23 cellular contexts compared by ENCODE assay signal in the genomic region with DNA sequence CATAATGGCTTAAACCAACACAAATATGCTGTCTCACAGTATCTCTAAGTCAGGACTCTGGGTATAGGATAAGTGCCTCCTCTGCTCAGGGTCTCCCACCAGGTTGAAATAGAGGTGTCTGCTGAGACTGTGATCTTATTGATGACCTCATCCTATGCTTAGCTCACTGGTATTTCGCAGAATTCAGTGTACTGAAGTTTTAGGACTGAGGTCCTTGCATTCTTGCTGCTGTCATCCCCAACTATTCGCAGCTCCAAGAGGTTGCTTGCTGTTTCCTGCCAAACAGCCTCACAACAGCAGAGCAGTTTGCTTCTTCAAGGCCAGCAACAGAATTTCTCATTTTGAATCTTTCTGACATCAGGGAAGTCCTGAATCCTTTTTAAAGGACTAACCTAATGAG. TPM values are rescaled to one million over a fixed set of nuclear protein-coding genes. Genes with fewer than 3 reads are reported as not detected.
A peak's percentile ranks its signal among the peaks of the same experiment; 100 is the strongest.
DNase-seq lines count a peak whose midpoint lies in the region; ATAC-seq and TF ChIP-seq lines count a peak whose summit lies in the region.
"Had no signal": no experiment of that assay in that cellular context is flagged by ENCODE, and none has a peak within 500 bp of the region (broad histone marks: within the 10 kb centered on the region; RNA-seq: fewer than 3 reads in every experiment).

No MANE protein-coding gene starts in this region.

- DNase-seq in EL (peak; percentile 19), WTC11 (ENCODE audit: low spot score) (no peak), fibroblast of peridontal ligament (ENCODE audit: extremely low read depth) (peak; percentile 16), cortex of kidney (lab: John Stamatoyannopoulos, UW) (no peak), DMS53 treated with DMSO at 0.1 percent for 48 hours (lab: John Stamatoyannopoulos, UW; ENCODE audit: unreplicated experiment) (no peak), NCI-H2171 treated with DMSO at 0.1 percent for 48 hours (lab: John Stamatoyannopoulos, UW) (no peak)
- DNase-seq: activated CD4-positive, alpha-beta T cell treated with anti-CD3 and anti-CD28 coated beads for 4 hours; activated naive CD4-positive, alpha-beta T cell treated with Interleukin-2 at 50 U/mL for 16 hours; activated T-cell treated with anti-CD3 and anti-CD28 coated beads, Interleukin-2, amount 50 U/mL, for 48 hours; C1 segment of cervical spinal cord; Caco-2; glutamatergic neuron; natural killer cell; NCI-H1092 treated with DMSO at 0.1 percent for 48 hours; NCI-H2029 treated with DMSO at 0.1 percent for 48 hours; NCI-H226; ovary; SK-N-SH had no signal

- CTCF ChIA-PET in WTC11 (lab: Charles Lee) = no interaction called here

- H3K4me3 Mint-ChIP-seq in WTC11 (no peak overlapping the region), nephron (no peak overlapping the region)
- H3K4me3 Mint-ChIP-seq: IgD-negative memory B cell; natural killer cell; stimulated activated naive CD8-positive, alpha-beta T cell treated with anti-CD3 and anti-CD28 coated beads, Interleukin-15, Interleukin-2, amounts not matched to agents 100 ng/mL and 50 ng/mL, for 24 hours had no signal

- H3K4me1 Mint-ChIP-seq in WTC11 (no peaks in the 10 kb centered on the region), nephron (no peaks in the 10 kb centered on the region)

- no peak for TF ChIP-seq CTCF in WTC11 (IDR thresholded peaks at IDR 0.05)
- no peak for TF ChIP-seq CTCF in nephron (IDR thresholded peaks at IDR 0.05; ENCODE audit: unreplicated experiment in 3 of 3)

- peak; percentile 18; the same call in 1 of the 2 replicates for ATAC-seq in WTC11
- ATAC-seq in HG03432 (IDR thresholded peaks at IDR 0.05; ENCODE audit: unreplicated experiment) = no peak
- ATAC-seq: HCT116, natural killer cell had no signal

- H3K9me3 Mint-ChIP-seq in WTC11 (peaks cover 7% of the 10 kb centered on the region), nephron (no peaks in the 10 kb centered on the region)

- POLR2A ChIA-PET in WTC11 (lab: Charles Lee) = no interaction called here

- no peaks in the 10 kb centered on the region for H3K27me3 Mint-ChIP-seq in WTC11 (ENCODE audit: low read depth)
- no peaks in the 10 kb centered on the region for H3K27me3 Mint-ChIP-seq in nephron (ENCODE audit: low read depth)
- H3K27me3 Mint-ChIP-seq: IgD-negative memory B cell; stimulated activated naive CD8-positive, alpha-beta T cell treated with anti-CD3 and anti-CD28 coated beads, Interleukin-15, Interleukin-2, amounts not matched to agents 100 ng/mL and 50 ng/mL, for 24 hours had no signal

- H3K27ac Mint-ChIP-seq in WTC11 (no peak overlapping the region), nephron (peak overlapping the region; percentile 24 to 93 (median 61))
- H3K27ac Mint-ChIP-seq: IgD-negative memory B cell; natural killer cell; stimulated activated naive CD8-positive, alpha-beta T cell treated with anti-CD3 and anti-CD28 coated beads, Interleukin-15, Interleukin-2, amounts not matched to agents 100 ng/mL and 50 ng/mL, for 24 hours had no signal

- H3K36me3 Mint-ChIP-seq in WTC11 = no peaks in the 10 kb centered on the region
- peaks cover 46% of the 10 kb centered on the region for H3K36me3 Mint-ChIP-seq in nephron (ENCODE audit: low read depth)

TF ChIP-seq in WTC11, 78 proteins besides CTCF, POLR2A, EP300 and RAD21 (continues in another document):
- TF ChIP-seq ZBTB21 (CRISPR knock-in tag; IDR thresholded peaks at IDR 0.05; ENCODE audit: borderline replicate concordance) (no peak), ATF6 (CRISPR knock-in tag; IDR thresholded peaks at IDR 0.05) (no peak), NR1H2 (CRISPR knock-in tag; IDR thresholded peaks at IDR 0.05) (no peak), EMX1 (CRISPR knock-in tag; IDR thresholded peaks at IDR 0.05) (no peak), GABPB1 (CRISPR knock-in tag; IDR thresholded peaks at IDR 0.05) (no peak), TEAD4 (CRISPR knock-in tag; IDR thresholded peaks at IDR 0.05) (no peak), MYBL2 (CRISPR knock-in tag; IDR thresholded peaks at IDR 0.05) (no peak), GTF2I (CRISPR knock-in tag; conservative IDR thresholded peaks at IDR 0.05) (no peak), ZNF138 (CRISPR knock-in tag; conservative IDR thresholded peaks at IDR 0.05) (no peak), ZNF512 (CRISPR knock-in tag; IDR thresholded peaks at IDR 0.05; ENCODE audit: borderline replicate concordance) (no peak), ZNF425 (CRISPR knock-in tag; conservative IDR thresholded peaks at IDR 0.05) (no peak), PRRX2 (CRISPR knock-in tag; IDR thresholded peaks at IDR 0.05) (no peak), ATF3 (CRISPR knock-in tag; conservative IDR thresholded peaks at IDR 0.05) (no peak)
- TF ChIP-seq, protein P1, sequence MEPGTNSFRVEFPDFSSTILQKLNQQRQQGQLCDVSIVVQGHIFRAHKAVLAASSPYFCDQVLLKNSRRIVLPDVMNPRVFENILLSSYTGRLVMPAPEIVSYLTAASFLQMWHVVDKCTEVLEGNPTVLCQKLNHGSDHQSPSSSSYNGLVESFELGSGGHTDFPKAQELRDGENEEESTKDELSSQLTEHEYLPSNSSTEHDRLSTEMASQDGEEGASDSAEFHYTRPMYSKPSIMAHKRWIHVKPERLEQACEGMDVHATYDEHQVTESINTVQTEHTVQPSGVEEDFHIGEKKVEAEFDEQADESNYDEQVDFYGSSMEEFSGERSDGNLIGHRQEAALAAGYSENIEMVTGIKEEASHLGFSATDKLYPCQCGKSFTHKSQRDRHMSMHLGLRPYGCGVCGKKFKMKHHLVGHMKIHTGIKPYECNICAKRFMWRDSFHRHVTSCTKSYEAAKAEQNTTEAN (CRISPR knock-in tag; IDR thresholded peaks at IDR 0.05) = no peak
- TF ChIP-seq, protein P2, sequence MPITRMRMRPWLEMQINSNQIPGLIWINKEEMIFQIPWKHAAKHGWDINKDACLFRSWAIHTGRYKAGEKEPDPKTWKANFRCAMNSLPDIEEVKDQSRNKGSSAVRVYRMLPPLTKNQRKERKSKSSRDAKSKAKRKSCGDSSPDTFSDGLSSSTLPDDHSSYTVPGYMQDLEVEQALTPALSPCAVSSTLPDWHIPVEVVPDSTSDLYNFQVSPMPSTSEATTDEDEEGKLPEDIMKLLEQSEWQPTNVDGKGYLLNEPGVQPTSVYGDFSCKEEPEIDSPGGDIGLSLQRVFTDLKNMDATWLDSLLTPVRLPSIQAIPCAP (CRISPR knock-in tag; IDR thresholded peaks at IDR 0.05) = no peak

RNA-seq across cellular contexts. Expression of gene ATP10D, which starts 53.4 kb away (rescaled TPM):
- 3.1 to 4.6 TPM (median 4.6 TPM) in 3 replicates for total RNA-seq in WTC11 (2021)

Comparison
In these comparisons a context has a peak if more than half of its experiments do, and no peak if none do; other contexts are left out.
1. DNase-seq: peak in EL (single experiment) and fibroblast of peridontal ligament (single experiment); none in WTC11 (single experiment), cortex of kidney (single experiment), DMS53 treated with DMSO at 0.1 percent for 48 hours (single experiment) and NCI-H2171 treated with DMSO at 0.1 percent for 48 hours (single experiment).